1 cellular context compared by ENCODE assay signal in the genomic region with DNA sequence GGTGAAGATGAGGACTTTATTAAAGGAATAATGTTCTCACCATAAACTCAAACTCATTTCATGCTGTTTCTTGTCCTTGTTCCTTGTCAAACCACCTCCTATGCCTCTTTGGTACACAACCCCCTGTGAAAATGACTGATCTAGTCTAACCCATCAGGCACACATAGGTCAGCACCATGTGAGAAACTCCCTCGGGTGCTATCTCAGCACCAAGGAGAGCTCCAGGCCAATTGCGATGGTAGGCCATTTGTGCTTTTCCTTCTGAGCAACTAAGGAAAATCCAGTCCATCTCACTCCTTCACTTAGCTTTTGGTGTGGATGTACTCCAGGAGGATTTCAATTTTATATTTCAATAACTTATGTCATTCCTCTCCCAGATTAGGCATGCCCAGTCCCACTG.
TF ChIP-seq lines count a peak whose summit lies in the region.

No MANE protein-coding gene starts in this region.

TF ChIP-seq in HEK293, 187 proteins besides CTCF, POLR2A, EP300 and RAD21 (continued from another document):
- TF ChIP-seq, protein P1, sequence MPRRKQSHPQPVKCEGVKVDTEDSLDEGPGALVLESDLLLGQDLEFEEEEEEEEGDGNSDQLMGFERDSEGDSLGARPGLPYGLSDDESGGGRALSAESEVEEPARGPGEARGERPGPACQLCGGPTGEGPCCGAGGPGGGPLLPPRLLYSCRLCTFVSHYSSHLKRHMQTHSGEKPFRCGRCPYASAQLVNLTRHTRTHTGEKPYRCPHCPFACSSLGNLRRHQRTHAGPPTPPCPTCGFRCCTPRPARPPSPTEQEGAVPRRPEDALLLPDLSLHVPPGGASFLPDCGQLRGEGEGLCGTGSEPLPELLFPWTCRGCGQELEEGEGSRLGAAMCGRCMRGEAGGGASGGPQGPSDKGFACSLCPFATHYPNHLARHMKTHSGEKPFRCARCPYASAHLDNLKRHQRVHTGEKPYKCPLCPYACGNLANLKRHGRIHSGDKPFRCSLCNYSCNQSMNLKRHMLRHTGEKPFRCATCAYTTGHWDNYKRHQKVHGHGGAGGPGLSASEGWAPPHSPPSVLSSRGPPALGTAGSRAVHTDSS (tag by site-specific recombination; IDR thresholded peaks at IDR 0.05), result no peak
- no peak for TF ChIP-seq ZNF132 (tag by site-specific recombination; IDR thresholded peaks at IDR 0.05; ENCODE audit: borderline replicate concordance)
- no peak for TF ChIP-seq YY1 (tag by site-specific recombination; IDR thresholded peaks at IDR 0.05)
- peak; percentile 97 for TF ChIP-seq REST (tag by site-specific recombination; IDR thresholded peaks at IDR 0.05)
